1 cellular context compared by ENCODE assay signal in genomic region chr7:974820-975681, GRCh38.
A peak's percentile ranks its signal among the peaks of the same experiment; 100 is the strongest.
TF ChIP-seq lines count a peak whose summit lies in the region.

COX19 (minus strand) TSS chr7:975549; CDS start chr7:975509, 40 bp downstream.

TF ChIP-seq in HepG2, 621 proteins besides CTCF, POLR2A, EP300 and RAD21 (continued from another document and continues in another):
- TF ChIP-seq PAXIP1 (CRISPR knock-in tag; conservative IDR thresholded peaks at IDR 0.05) (peak; percentile 37; the same call in 1 of the 2 replicates), STAT5B (CRISPR knock-in tag; IDR thresholded peaks at IDR 0.05) (0 out of 2 replicates have a peak, but pooled peaks have one; percentile 73), KDM1A (CRISPR knock-in tag; IDR thresholded peaks at IDR 0.05) (no peak), ZNF740 (CRISPR knock-in tag; IDR thresholded peaks at IDR 0.05) (peak; percentile 29; the same call in 1 of the 2 replicates), RBM22 (optimal IDR thresholded peaks at IDR 0.05; ENCODE audit: low read length) (no peak), ZNF10 (CRISPR knock-in tag; IDR thresholded peaks at IDR 0.05; ENCODE audit: borderline replicate concordance, low read depth) (no peak), HMGA1 (CRISPR knock-in tag; conservative IDR thresholded peaks at IDR 0.05) (no peak), TBP (CRISPR knock-in tag; IDR thresholded peaks at IDR 0.05) (no peak), KMT2B (CRISPR knock-in tag; IDR thresholded peaks at IDR 0.05) (peak; percentile 84; the same call in 1 of the 2 replicates), ZNF549 (CRISPR knock-in tag; IDR thresholded peaks at IDR 0.05) (no peak), ZNF512 (CRISPR knock-in tag; IDR thresholded peaks at IDR 0.05) (no peak), ZNF143 (CRISPR knock-in tag; IDR thresholded peaks at IDR 0.05) (no peak; the same call in 1 of the 2 replicates), ATAD3A (CRISPR knock-in tag; IDR thresholded peaks at IDR 0.05) (no peak), THAP7 (CRISPR knock-in tag; IDR thresholded peaks at IDR 0.05) (no peak), ZNF253 (CRISPR knock-in tag; IDR thresholded peaks at IDR 0.05; ENCODE audit: borderline replicate concordance) (peak; percentile 76; the same call in 1 of the 2 replicates), ZSCAN25 (CRISPR knock-in tag; IDR thresholded peaks at IDR 0.05) (0 out of 2 replicates have a peak, but pooled peaks have one; percentile 45), CHCHD3 (CRISPR knock-in tag; IDR thresholded peaks at IDR 0.05) (peak; percentile 71), ZNF350 (CRISPR knock-in tag; IDR thresholded peaks at IDR 0.05; ENCODE audit: borderline replicate concordance, low read depth) (0 out of 2 replicates have a peak, but pooled peaks have one; percentile 38), ZNF749 (CRISPR knock-in tag; IDR thresholded peaks at IDR 0.05; ENCODE audit: borderline replicate concordance) (peak; percentile 90), GABPB1 (CRISPR knock-in tag; IDR thresholded peaks at IDR 0.05) (peak; percentile 85), FOXC1 (CRISPR knock-in tag; IDR thresholded peaks at IDR 0.05; ENCODE audit: borderline replicate concordance) (peak; percentile 49; the same call in 1 of the 2 replicates), RXRB (CRISPR knock-in tag; IDR thresholded peaks at IDR 0.05; ENCODE audit: borderline replicate concordance) (peak; percentile 59; the same call in 1 of the 2 replicates), TAF1 (CRISPR knock-in tag; IDR thresholded peaks at IDR 0.05) (peak; percentile 94), HOXD1 (CRISPR knock-in tag; IDR thresholded peaks at IDR 0.05) (peak; percentile 45; the same call in 1 of the 2 replicates), NR2C2 (CRISPR knock-in tag; IDR thresholded peaks at IDR 0.05; ENCODE audit: borderline replicate concordance) (peak; percentile 63), ZNF609 (CRISPR knock-in tag; IDR thresholded peaks at IDR 0.05; ENCODE audit: borderline replicate concordance) (peak; percentile 23; the same call in 1 of the 2 replicates), SRF (IDR thresholded peaks at IDR 0.05; ENCODE audit: low read depth, low read length) (peak; percentile 98), ZSCAN21 (CRISPR knock-in tag; IDR thresholded peaks at IDR 0.05; ENCODE audit: borderline replicate concordance) (peak; percentile 80), ZFP82 (CRISPR knock-in tag; IDR thresholded peaks at IDR 0.05; ENCODE audit: borderline replicate concordance) (peak; percentile 48; the same call in 1 of the 2 replicates), CREBL2 (CRISPR knock-in tag; IDR thresholded peaks at IDR 0.05; ENCODE audit: borderline replicate concordance) (peak; percentile 49; the same call in 1 of the 2 replicates), DNMT1 (CRISPR knock-in tag; IDR thresholded peaks at IDR 0.05) (no peak; the same call in 1 of the 2 replicates), ZNF687 (CRISPR knock-in tag; IDR thresholded peaks at IDR 0.05) (peak; percentile 88), GPBP1L1 (CRISPR knock-in tag; IDR thresholded peaks at IDR 0.05) (no peak), IKZF5 (CRISPR knock-in tag; IDR thresholded peaks at IDR 0.05) (peak; percentile 15; the same call in 1 of the 2 replicates), GTF2F1 (IDR thresholded peaks at IDR 0.05; ENCODE audit: low read length) (no peak), NFE2L2 (IDR thresholded peaks at IDR 0.05; ENCODE audit: low read length) (no peak), ZNF782 (CRISPR knock-in tag; IDR thresholded peaks at IDR 0.05; ENCODE audit: borderline replicate concordance) (peak; percentile 89; the same call in 1 of the 2 replicates), ZNF354B (CRISPR knock-in tag; IDR thresholded peaks at IDR 0.05) (no peak), FOXO4 (CRISPR knock-in tag; conservative IDR thresholded peaks at IDR 0.05) (0 out of 2 replicates have a peak, but pooled peaks have one; percentile 94), SALL1 (CRISPR knock-in tag; IDR thresholded peaks at IDR 0.05) (peak; percentile 49)
